In the genomic region with DNA sequence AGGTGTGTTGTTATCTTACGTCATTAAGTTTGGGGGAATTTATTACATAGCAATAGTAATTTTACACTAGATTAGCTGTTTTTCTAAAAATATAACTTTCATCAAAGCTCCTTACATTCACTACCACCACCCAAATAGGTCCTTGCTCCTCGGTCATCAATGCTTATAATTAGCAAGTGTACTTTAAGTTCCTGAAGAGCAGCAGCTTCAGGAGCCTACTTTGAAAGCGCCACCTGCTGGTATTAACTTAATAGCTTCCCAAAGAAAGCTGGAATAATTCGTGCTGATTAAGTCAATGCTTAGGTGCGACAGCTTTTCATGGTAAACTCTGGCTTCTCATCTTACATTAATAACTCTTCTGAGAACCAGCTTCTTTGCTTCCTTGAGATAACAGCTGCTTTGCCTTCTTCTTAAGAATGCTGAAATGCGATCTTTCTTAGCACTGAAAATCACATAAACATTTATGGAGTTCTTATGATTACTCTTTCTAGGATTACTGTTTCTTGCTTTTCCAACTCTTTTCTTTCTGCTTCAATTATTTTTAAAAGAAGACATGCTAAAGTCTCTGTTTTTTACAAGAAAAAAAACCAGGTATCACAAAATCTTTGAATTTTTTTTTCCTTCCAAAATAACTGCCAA, we compare ENCODE assay signal across 8 cellular contexts. TPM values are rescaled to one million over a fixed set of nuclear protein-coding genes. Genes with fewer than 3 reads are reported as not detected.
DNase-seq lines count a peak whose midpoint lies in the region; ATAC-seq and TF ChIP-seq lines count a peak whose summit lies in the region.

No MANE protein-coding gene starts in this region.

- no peak overlapping the region for H3K27ac Mint-ChIP-seq in activated CD4-positive, alpha-beta T cell treated with anti-CD3 and anti-CD28 coated beads for 36 hours
- H3K27ac Mint-ChIP-seq in stimulated activated memory B cell treated with anti-CD40 and anti-IgM and Interleukin-4, amounts not matched to agents 10 μg/mL and 1 μg/mL and 100 μg/mL, for 72 hours: no peak overlapping the region

- H3K4me3 ChIP-seq in Panc1 (ENCODE audit: low read depth in 2 of 2, low read length in 2 of 2): no peak overlapping the region

- intact Hi-C loops in activated CD4-positive, alpha-beta T cell treated with anti-CD3 and anti-CD28 coated beads for 36 hours (cut with DNase I, micrococcal nuclease): loop anchor here (1.0 to 10.0 kb wide), 5 partner anchors 79 to 445 kb away; no protein-coding TSS in a partner anchor
- intact Hi-C loops in Panc1 (cut with micrococcal nuclease; ENCODE audit: unreplicated experiment): no loop called here

- ATAC-seq in activated CD4-positive, alpha-beta T cell treated with anti-CD3 and anti-CD28 coated beads for 36 hours: no peak
- no peak for ATAC-seq in Panc1
- no peak for ATAC-seq in GM21529 (IDR thresholded peaks at IDR 0.05; ENCODE audit: unreplicated experiment)
- no peak for ATAC-seq in stimulated activated memory B cell treated with anti-CD40 and anti-IgM and Interleukin-4, amounts not matched to agents 10 μg/mL and 1 μg/mL and 100 μg/mL, for 72 hours

- no TSS peak for BruUV-seq in Panc1 (replicated peaks; lab: Mats Ljungman, UMichigan)

- no peaks in the 10 kb centered on the region; the same call in 1 of the 2 replicates for H3K36me3 ChIP-seq in Panc1 (ENCODE audit: control insufficient read depth, insufficient read depth, low read length)

- H3K27ac ChIP-seq in Panc1 (ENCODE audit: low read length): no peak overlapping the region

- H3K36me3 Mint-ChIP-seq in activated CD4-positive, alpha-beta T cell treated with anti-CD3 and anti-CD28 coated beads for 36 hours (ENCODE audit: low read depth): no peaks in the 10 kb centered on the region
- H3K36me3 Mint-ChIP-seq in stimulated activated memory B cell treated with anti-CD40 and anti-IgM and Interleukin-4, amounts not matched to agents 10 μg/mL and 1 μg/mL and 100 μg/mL, for 72 hours: peaks cover 17% of the 10 kb centered on the region

- in situ Hi-C loops in KBM-7 (cut with MboI; ENCODE audit: low pct_unique_long_range_greater_than_20kb, low sequenced_read_pairs): no loop called here
- in situ Hi-C loops in Panc1 (cut with HindIII; ENCODE audit: low pct_unique_long_range_greater_than_20kb, low sequenced_read_pairs): no loop called here

- TF ChIP-seq CTCF in Panc1 (IDR thresholded peaks at IDR 0.05): peak; percentile 74

- H3K4me3 Mint-ChIP-seq in activated CD4-positive, alpha-beta T cell treated with anti-CD3 and anti-CD28 coated beads for 36 hours: no peak overlapping the region
- H3K4me3 Mint-ChIP-seq in stimulated activated memory B cell treated with anti-CD40 and anti-IgM and Interleukin-4, amounts not matched to agents 10 μg/mL and 1 μg/mL and 100 μg/mL, for 72 hours: no peak overlapping the region

- H3K4me1 Mint-ChIP-seq in activated CD4-positive, alpha-beta T cell treated with anti-CD3 and anti-CD28 coated beads for 36 hours: peaks cover 16% of the 10 kb centered on the region
- H3K4me1 Mint-ChIP-seq in stimulated activated memory B cell treated with anti-CD40 and anti-IgM and Interleukin-4, amounts not matched to agents 10 μg/mL and 1 μg/mL and 100 μg/mL, for 72 hours: no peaks in the 10 kb centered on the region

- POLR2A ChIA-PET in activated CD4-positive, alpha-beta T cell treated with anti-CD3 and anti-CD28 coated beads for 36 hours (lab: Charles Lee): interaction anchor here (0.5 to 0.6 kb wide), 3 partner anchors 162 to 281 kb away, joined by 3 to 7 read pairs (median 3); no protein-coding TSS in a partner anchor
- POLR2A ChIA-PET in Panc1 (lab: Charles Lee): no interaction called here

- CTCF ChIA-PET in activated CD4-positive, alpha-beta T cell treated with anti-CD3 and anti-CD28 coated beads for 36 hours (lab: Charles Lee): interaction anchor here (0.7 to 4.7 kb wide), 41 partner anchors 8 to 329 kb away, joined by 3 to 53 read pairs (median 4); partner anchors contain the start of gene C5
- CTCF ChIA-PET in Panc1 (lab: Charles Lee): interaction anchor here (0.6 to 2.4 kb wide), 7 partner anchors 26 to 104 kb away, joined by 3 to 20 read pairs (median 6); no protein-coding TSS in a partner anchor

- H3K27me3 Mint-ChIP-seq in activated CD4-positive, alpha-beta T cell treated with anti-CD3 and anti-CD28 coated beads for 36 hours: no peaks in the 10 kb centered on the region
- no peaks in the 10 kb centered on the region for H3K27me3 Mint-ChIP-seq in stimulated activated memory B cell treated with anti-CD40 and anti-IgM and Interleukin-4, amounts not matched to agents 10 μg/mL and 1 μg/mL and 100 μg/mL, for 72 hours

- peaks cover 3% of the 10 kb centered on the region for H3K9me3 Mint-ChIP-seq in activated CD4-positive, alpha-beta T cell treated with anti-CD3 and anti-CD28 coated beads for 36 hours (ENCODE audit: low read depth)
- H3K9me3 Mint-ChIP-seq in stimulated activated memory B cell treated with anti-CD40 and anti-IgM and Interleukin-4, amounts not matched to agents 10 μg/mL and 1 μg/mL and 100 μg/mL, for 72 hours: peaks cover 4% of the 10 kb centered on the region

- H3K9me3 ChIP-seq in Panc1 (ENCODE audit: control insufficient read depth, insufficient read depth, low read depth, low read length): no peaks in the 10 kb centered on the region

- DNase-seq in activated CD4-positive, alpha-beta T cell treated with anti-CD3 and anti-CD28 coated beads for 36 hours: peak; percentile 37
- DNase-seq in activated CD4-positive, alpha-beta T cell treated with anti-CD3 and anti-CD28 coated beads for 1 hour: no peak
- DNase-seq in KBM-7: peak; percentile 66
- peak; percentile 33 for DNase-seq in Panc1 (ENCODE audit: low read depth, low spot score)
- peak; percentile 71 for DNase-seq in dedifferentiated amniotic fluid mesenchymal stem cell (ENCODE audit: extremely low spot score)
- peak; percentile 71 for DNase-seq in medulla oblongata (ENCODE audit: extremely low spot score)

- H3K4me1 ChIP-seq in Panc1 (ENCODE audit: control insufficient read depth, insufficient read depth, low read length): no peaks in the 10 kb centered on the region

- no peaks in the 10 kb centered on the region for H3K27me3 ChIP-seq in Panc1 (ENCODE audit: control insufficient read depth, insufficient read depth, low read length)

RNA-seq across cellular contexts. Expression of gene C5, which starts 10.0 kb away (rescaled TPM):
- 1 to 10 TPM; 2.3 to 2.4 TPM for total RNA-seq in activated CD4-positive, alpha-beta T cell treated with anti-CD3 and anti-CD28 coated beads for 36 hours
- 1.6 TPM for total RNA-seq in Panc1 (2021; ENCODE audit: unreplicated experiment)
- polyA plus RNA-seq in Panc1 (2012; ENCODE audit: insufficient read length): 1.0 TPM

RNA-seq across cellular contexts. Expression of gene CNTRL, which starts 14.6 kb away (rescaled TPM):
- 10 to 100 TPM; 64.1 to 72.2 TPM for total RNA-seq in activated CD4-positive, alpha-beta T cell treated with anti-CD3 and anti-CD28 coated beads for 36 hours
- 11.5 TPM for total RNA-seq in Panc1 (2021; ENCODE audit: unreplicated experiment)
- polyA plus RNA-seq in Panc1 (2012; ENCODE audit: insufficient read length): 5.3 TPM
